Comparison of ENCODE assay signal across 1 cellular context in genomic region chr11:73333626-73334199, GRCh38.
TF ChIP-seq lines count a peak whose summit lies in the region.

No MANE protein-coding gene starts in this region.

TF ChIP-seq in HCT116, 20 proteins besides CTCF, POLR2A, EP300 and RAD21 (continued from another document):
- no peak for TF ChIP-seq ZBTB33 (IDR thresholded peaks at IDR 0.05; ENCODE audit: extremely low read depth, insufficient replicate concordance, low read length)
- TF ChIP-seq CEBPB (IDR thresholded peaks at IDR 0.05; ENCODE audit: low read depth), result no peak
- TF ChIP-seq EGR1 (IDR thresholded peaks at IDR 0.05; ENCODE audit: low read depth), result no peak
- no peak for TF ChIP-seq REST (IDR thresholded peaks at IDR 0.05; ENCODE audit: low read depth)
- no peak for TF ChIP-seq POLR2AphosphoS5 (IDR thresholded peaks at IDR 0.05; ENCODE audit: low read depth, low read length)
- TF ChIP-seq ZFX (IDR thresholded peaks at IDR 0.05), result no peak
- no peak for TF ChIP-seq ELF1 (IDR thresholded peaks at IDR 0.05; ENCODE audit: borderline replicate concordance, low read depth)
- TF ChIP-seq EZH2 (IDR thresholded peaks at IDR 0.05), result no peak
- TF ChIP-seq FOSL1 (IDR thresholded peaks at IDR 0.05; ENCODE audit: low read depth), result no peak
- no peak for TF ChIP-seq SP1 (IDR thresholded peaks at IDR 0.05; ENCODE audit: low read depth)
- TF ChIP-seq EZH2phosphoT487 (IDR thresholded peaks at IDR 0.05; ENCODE audit: borderline replicate concordance), result no peak
- no peak for TF ChIP-seq YY1 (IDR thresholded peaks at IDR 0.05; ENCODE audit: extremely low read depth, insufficient replicate concordance, low read depth, low read length)
- no peak for TF ChIP-seq ATF3 (IDR thresholded peaks at IDR 0.05)
